8 cellular contexts compared by ENCODE assay signal in genomic region chrX:100819837-100820666, GRCh38. TPM values are rescaled to one million over a fixed set of nuclear protein-coding genes. Genes with fewer than 3 reads are reported as not detected.
DNase-seq lines count a peak whose midpoint lies in the region; ATAC-seq, FAIRE-seq and TF ChIP-seq lines count a peak whose summit lies in the region.

TSS of gene CSTF2 (plus strand) at chrX:100820391. CDS start at chrX:100820417, 26 bp downstream.

- no peaks in the 10 kb centered on the region for H3K9me3 ChIP-seq in psoas muscle

- DNase-seq in GM13977 (ENCODE audit: low spot score): peak; percentile 65
- DNase-seq in NCI-H146 (lab: John Stamatoyannopoulos, UW): peak; percentile 86
- DNase-seq in amniotic stem cell (lab: John Stamatoyannopoulos, UW): peak; percentile 48
- peak; percentile 89 for DNase-seq in left ventricle myocardium superior
- DNase-seq in psoas muscle: peak; percentile 80 to 89
- DNase-seq in urothelium cell line (ENCODE audit: low spot score): peak; percentile 88

- peaks cover 0 to 9% (median 0%) of the 10 kb centered on the region in 3 donors for H3K27me3 ChIP-seq in psoas muscle (ENCODE audit: insufficient read depth in 3 of 3, low read length in 2 of 3)

- intact Hi-C loops in T-helper 1 cell treated with Interleukin-12 subunit alpha and Interleukin-12 subunit beta and Interleukin-4 antibody, amounts not matched to agents 30 ng/mL and 1 ng/mL, for 36 hours (cut with micrococcal nuclease): loop anchor here (1.0 to 10.0 kb wide), 10 partner anchors 9 to 1945 kb away; partner anchors contain the start of genes ARMCX5, HNRNPH2, RPL36A and TIMM8A
- intact Hi-C loops in left ventricle myocardium superior (cut with micrococcal nuclease): no loop called here
- intact Hi-C loops in psoas muscle (cut with DNase I): no loop called here

- peak within 1 kb of the TSS; percentile 77 for H3K4me3 ChIP-seq in psoas muscle

- ATAC-seq in HG02870 (IDR thresholded peaks at IDR 0.05; ENCODE audit: unreplicated experiment) (peak; percentile 98), left ventricle myocardium superior (peak; percentile 100), psoas muscle (peak; percentile 95 to 100 (median 100))

- TF ChIP-seq CTCF in GM13977 (IDR thresholded peaks at IDR 0.05; ENCODE audit: extremely low read depth, insufficient read depth, missing control alignments) (no peak), psoas muscle (IDR thresholded peaks at IDR 0.05) (peak; percentile 14)

- H3K36me3 ChIP-seq in psoas muscle (ENCODE audit: insufficient read depth in 1 of 2, low read depth in 1 of 2): peaks cover 0 to 33% of the 10 kb centered on the region in 2 donors

- H3K27ac ChIP-seq in psoas muscle: peak within 1 kb of the TSS; percentile 58

- WGBS in psoas muscle, 3 donors: 0 to 31% (median 1%) methylated on average over 34 to 49 of the region's 49 CpGs

- in situ Hi-C loops in GM13977 (cut with MboI; ENCODE audit: low pct_unique_long_range_greater_than_20kb, low sequenced_read_pairs, unreplicated experiment): no loop called here

- H3K4me1 ChIP-seq in psoas muscle: no peaks in the 10 kb centered on the region

- peak; percentile 9 for FAIRE-seq in urothelium cell line (lab: Jason Lieb, UNC)

RNA-seq across cellular contexts. Expression of gene CSTF2, which starts in this region (rescaled TPM):
- total RNA-seq in T-helper 1 cell treated with Interleukin-12 subunit alpha and Interleukin-12 subunit beta and Interleukin-4 antibody, amounts not matched to agents 30 ng/mL and 1 ng/mL, for 36 hours: 52.4 and 55.0 TPM in 2 replicates
- total RNA-seq in left ventricle myocardium superior (7.0 TPM), psoas muscle (1 to 10 TPM; 3.3 to 6.8 (median 4.8) TPM)
- polyA plus RNA-seq in psoas muscle: 10 to 100 TPM in 2 of 3 donors, 1 to 10 TPM in 1; 4.5 to 14.0 (median 10.6) TPM

Comparison
In these comparisons a context has a peak if more than half of its experiments do, and no peak if none do; other contexts are left out.
1. Peak in every context shown above with its lines: DNase-seq, ATAC-seq, H3K4me3 ChIP-seq and H3K27ac ChIP-seq.